In the genomic region with DNA sequence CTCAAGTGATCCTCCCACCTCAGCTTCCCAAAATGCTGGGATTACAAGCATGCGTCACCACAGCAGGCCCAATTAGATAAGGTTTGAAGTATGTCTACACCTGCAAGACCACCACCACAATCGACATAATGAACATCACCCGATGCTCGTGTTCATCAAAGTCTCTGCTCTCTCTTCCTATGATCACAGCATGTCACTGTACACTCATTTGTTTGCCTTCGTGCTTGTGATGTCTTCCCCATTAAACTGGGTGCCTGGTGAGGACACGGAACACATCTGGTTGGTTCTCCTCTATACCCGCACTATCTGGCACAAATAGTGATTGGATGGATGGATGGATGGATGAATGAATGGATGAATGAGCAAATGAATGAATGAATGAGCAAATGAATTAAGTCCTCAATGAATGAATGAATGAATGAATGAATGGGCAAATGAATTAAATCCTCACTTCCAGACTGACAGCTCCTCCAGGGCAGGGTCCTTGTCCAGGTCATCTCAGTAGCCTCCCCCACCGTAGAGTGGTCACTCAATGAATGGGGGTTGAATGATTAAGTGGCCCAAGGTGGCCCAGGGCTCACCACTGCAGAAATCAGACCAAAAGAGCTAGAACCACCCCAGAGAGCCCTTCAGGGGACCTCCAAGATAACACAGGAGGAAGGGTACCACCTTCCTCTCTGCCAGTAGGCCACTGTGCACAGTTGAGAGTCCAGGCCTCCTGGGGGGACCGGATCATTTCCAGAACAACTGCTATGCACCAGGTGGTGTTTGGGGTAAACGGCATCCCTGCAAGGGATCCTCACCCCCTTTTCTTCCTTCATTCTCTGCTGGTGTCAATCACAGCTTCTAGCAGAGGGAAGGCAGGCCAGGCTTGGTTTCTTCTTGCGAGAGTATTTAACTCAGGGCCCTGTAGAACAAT, we compare ENCODE assay signal across 8 cellular contexts. TPM values are rescaled to one million over a fixed set of nuclear protein-coding genes. Genes with fewer than 3 reads are reported as not detected.
DNase-seq lines count a peak whose midpoint lies in the region; ATAC-seq, FAIRE-seq and TF ChIP-seq lines count a peak whose summit lies in the region.

No MANE protein-coding gene starts in this region.

- H3K27ac ChIP-seq in OCI-LY7 (ENCODE audit: low read depth, low read length, poor library complexity, severe bottlenecking) (peak overlapping the region; percentile 36), GM12878 (ENCODE audit: control insufficient read depth, insufficient read depth) (peak overlapping the region; percentile 3; the same call in 1 of the 2 replicates), lung (ENCODE audit: low read depth in 1 of 2, low read length in 1 of 2) (peak overlapping the region; percentile 51 to 81), tibial nerve (peak overlapping the region in 2 of 4 donors; percentile 97 to 100)

- POLR2A ChIA-PET in OCI-LY7 (lab: Charles Lee) (interaction anchor here (1.6 kb wide), 1 partner anchor 13 kb away, joined by 9 read pairs; no protein-coding TSS in a partner anchor), GM12878 (lab: Charles Lee) (interaction anchor here (1.0 to 2.0 kb wide), 3 partner anchors 11 to 168 kb away, joined by 3 to 12 read pairs (median 4); no protein-coding TSS in a partner anchor)

- H2AFZ ChIP-seq in OCI-LY7 (ENCODE audit: low read length) = no peak overlapping the region
- no peak overlapping the region for H2AFZ ChIP-seq in GM12878 (ENCODE audit: control insufficient read depth, low read depth, low read length)

- RAD21 ChIA-PET in GM12878 (lab: Charles Lee; ENCODE audit: unreplicated experiment) = interaction anchor here (2.1 to 3.4 kb wide), 3 partner anchors 31 to 285 kb away, joined by 6 to 28 read pairs (median 14); no protein-coding TSS in a partner anchor

- peaks cover 26% of the 10 kb centered on the region for H4K20me1 ChIP-seq in OCI-LY7 (ENCODE audit: insufficient read depth, low read length)
- peaks cover 23% of the 10 kb centered on the region for H4K20me1 ChIP-seq in GM12878 (ENCODE audit: control insufficient read depth, insufficient read depth)

- in situ Hi-C loops in GM12878 (cut with MboI) = no loop called here

- intact Hi-C loops in OCI-LY7 (cut with micrococcal nuclease; ENCODE audit: unreplicated experiment) (no loop called here), GM12878 (cut with micrococcal nuclease; ENCODE audit: unreplicated experiment) (loop anchor here (1.0 kb wide), 2 partner anchors 31 to 33 kb away; no protein-coding TSS in a partner anchor)

- H3K79me2 ChIP-seq in OCI-LY7 (ENCODE audit: insufficient read depth, low read depth, low read length) (peaks cover 30% of the 10 kb centered on the region), GM12878 (ENCODE audit: control insufficient read depth, insufficient read depth, low read length) (peaks cover 41% of the 10 kb centered on the region)

- whole genome bisulfite sequencing in GM12878 (ENCODE audit: insufficient coverage, insufficient replicate concordance, low lambda C conversion rate, missing lambda C conversion rate) = 5% methylated on average over 11 of the region's 11 CpGs
- WGBS in lung, 2 donors = 61 to 69% methylated on average over 11 of the region's 11 CpGs
- WGBS in tibial nerve, 2 donors = 66 to 70% methylated on average over 11 of the region's 11 CpGs

- TF ChIP-seq EP300 in GM12878 (IDR thresholded peaks at IDR 0.05; ENCODE audit: borderline replicate concordance in 1 of 2, control insufficient read depth in 1 of 2, low read depth in 2 of 2, low read length in 2 of 2) (no peak), tibial nerve (IDR thresholded peaks at IDR 0.05) (peak in 1 of 2 donors; percentile 5)

- peaks cover 16% of the 10 kb centered on the region for H3K4me1 ChIP-seq in OCI-LY7 (ENCODE audit: insufficient read depth, low read length, poor library complexity, severe bottlenecking)
- H3K4me1 ChIP-seq in GM12878 (ENCODE audit: control insufficient read depth, insufficient read depth, low read length) = peaks cover 5% of the 10 kb centered on the region
- H3K4me1 ChIP-seq in lung (ENCODE audit: control insufficient read depth in 2 of 2, insufficient read depth in 2 of 2, low read length in 2 of 2) = peaks cover 0 to 5% of the 10 kb centered on the region in 2 donors
- H3K4me1 ChIP-seq in tibial nerve = peaks cover 4 to 32% (median 23%) of the 10 kb centered on the region in 4 donors

- H3K4me2 ChIP-seq in OCI-LY7 (ENCODE audit: low read length) (no peak overlapping the region), GM12878 (ENCODE audit: control insufficient read depth, insufficient read depth) (no peak overlapping the region; the same call in 1 of the 2 replicates)

- CTCF ChIA-PET in OCI-LY7 (lab: Charles Lee; ENCODE audit: unreplicated experiment) (no interaction called here), GM12878 (lab: Yijun Ruan, JAX) (interaction anchor here (0.9 to 3.7 kb wide), 5 partner anchors 15 to 140 kb away, joined by 3 to 34 read pairs (median 4); no protein-coding TSS in a partner anchor)

- TF ChIP-seq POLR2A in GM12878 (IDR thresholded peaks at IDR 0.05; ENCODE audit: low read depth, low read length) (no peak), tibial nerve (IDR thresholded peaks at IDR 0.05) (no peak)

- FAIRE-seq in GM12878 (lab: Jason Lieb, UNC) = no peak

- no TSS peak for BruUV-seq in OCI-LY7 (replicated peaks; lab: Mats Ljungman, UMichigan)
- BruUV-seq in GM12878 (replicated peaks; lab: Mats Ljungman, UMichigan) = no TSS peak

- peak; percentile 5 for ATAC-seq in GM12878
- ATAC-seq in lung (ENCODE audit: insufficient read depth, low FRiP score) = no peak
- ATAC-seq in GM21515 (IDR thresholded peaks at IDR 0.05; ENCODE audit: unreplicated experiment) = no peak
- no peak for ATAC-seq in GM21367 (IDR thresholded peaks at IDR 0.05; ENCODE audit: unreplicated experiment)

- H3K9me3 ChIP-seq in OCI-LY7 (ENCODE audit: low read length) = no peaks in the 10 kb centered on the region
- H3K9me3 ChIP-seq in GM12878 (replicated peaks; ENCODE audit: control insufficient read depth, insufficient read depth, low read length) = peaks cover 4% of the 10 kb centered on the region; the same call in 2 of the 3 replicates
- no peaks in the 10 kb centered on the region for H3K9me3 ChIP-seq in lung (ENCODE audit: control insufficient read depth in 2 of 2, insufficient read depth in 1 of 2, low read length in 1 of 2)
- no peaks in the 10 kb centered on the region for H3K9me3 ChIP-seq in tibial nerve

- DNase-seq in NCI-H510A treated with DMSO at 0.1 percent for 48 hours (lab: John Stamatoyannopoulos, UW) = peak; percentile 32
- DNase-seq in NCI-H510A (lab: John Stamatoyannopoulos, UW) = no peak
- peak; percentile 25 for DNase-seq in OCI-LY7 (ENCODE audit: low spot score)
- peak; percentile 63 for DNase-seq in GM12878 (ENCODE audit: low read depth, low spot score)
- no peak for DNase-seq in lung (ENCODE audit: low spot score)
- no peak for DNase-seq in tibial nerve (ENCODE audit: low spot score in 2 of 2)

- TF ChIP-seq RAD21 in GM12878 (IDR thresholded peaks at IDR 0.05; ENCODE audit: insufficient read depth, low read depth, low read length) = no peak

- no peaks in the 10 kb centered on the region for H3K27me3 ChIP-seq in GM12878 (replicated peaks in 1 of 2; ENCODE audit: control insufficient read depth in 2 of 2, insufficient read depth in 2 of 2, low read length in 1 of 2)
- no peaks in the 10 kb centered on the region for H3K27me3 ChIP-seq in lung (ENCODE audit: control insufficient read depth, insufficient read depth)
- H3K27me3 ChIP-seq in tibial nerve = no peaks in the 10 kb centered on the region

- H3K36me3 ChIP-seq in OCI-LY7 (ENCODE audit: insufficient read depth, low read length) = peaks cover 66% of the 10 kb centered on the region
- H3K36me3 ChIP-seq in GM12878 (ENCODE audit: control insufficient read depth in 2 of 2, insufficient read depth in 2 of 2, low read length in 1 of 2) = peaks cover 35% of the 10 kb centered on the region in 2 experiments
- peaks cover 17 to 32% of the 10 kb centered on the region in 2 donors for H3K36me3 ChIP-seq in lung (ENCODE audit: control insufficient read depth in 2 of 2, insufficient read depth in 2 of 2, low read length in 2 of 2)
- H3K36me3 ChIP-seq in tibial nerve = peaks cover 13 to 59% (median 30%) of the 10 kb centered on the region in 3 donors

- H3K9me2 ChIP-seq in OCI-LY7 (ENCODE audit: insufficient read depth, low read length) = no peaks in the 10 kb centered on the region

- H3K9ac ChIP-seq in GM12878 (ENCODE audit: control insufficient read depth, insufficient read depth, low read length) = peak overlapping the region; percentile 15; the same call in 1 of the 2 replicates

- no peak overlapping the region for H3K4me3 ChIP-seq in OCI-LY7 (ENCODE audit: low read depth, low read length, poor library complexity, severe bottlenecking)
- H3K4me3 ChIP-seq in GM12878 = 0 out of 2 replicates have a peak overlapping the region, but pooled peaks have one; percentile 1
- H3K4me3 ChIP-seq in lung = no peak overlapping the region
- H3K4me3 ChIP-seq in tibial nerve = no peak overlapping the region

- no peak for TF ChIP-seq CTCF in OCI-LY7 (conservative IDR thresholded peaks at IDR 0.05; ENCODE audit: low read length)
- no peak for TF ChIP-seq CTCF in GM12878 (IDR thresholded peaks at IDR 0.05 in 2 of 3, conservative IDR thresholded peaks at IDR 0.05 in 1 of 3; ENCODE audit: control insufficient read depth in 2 of 3, extremely low read depth in 1 of 3, insufficient read depth in 1 of 3, low read depth in 3 of 3, low read length in 3 of 3)
- TF ChIP-seq CTCF in lung (IDR thresholded peaks at IDR 0.05; ENCODE audit: control extremely low read depth, extremely low read depth) = no peak
- TF ChIP-seq CTCF in tibial nerve (IDR thresholded peaks at IDR 0.05) = no peak

- SMC1A ChIA-PET in GM12878 (lab: Charles Lee; ENCODE audit: uncharacterized antibody, unreplicated experiment) = interaction anchor here (0.9 to 4.0 kb wide), 5 partner anchors 8 to 70 kb away, joined by 3 to 30 read pairs (median 3); no protein-coding TSS in a partner anchor

RNA-seq across cellular contexts. Expression of a gene that starts 4.9 kb away (rescaled TPM):
- 1,491 and 1,906 TPM in 2 replicates for total RNA-seq in OCI-LY7 (2014; rRNA removed; shearing (Covaris generic))
- total RNA-seq in OCI-LY7 (2022) = 3,189 and 3,571 TPM in 2 replicates
- total RNA-seq in GM12878 (2013; cell fraction: nucleolus; rRNA removed) = 1,974 and 2,098 TPM in 2 replicates
- 5,201 and 6,104 TPM in 2 replicates for total RNA-seq in GM12878 (2014; rRNA removed)
- 5,689 and 6,359 TPM in 2 replicates for total RNA-seq in GM12878 (2014; rRNA removed; fragmentation: Illumina TruSeq; extraction: Trizol)
- 16,196 and 16,641 TPM in 2 replicates for total RNA-seq in GM12878 (2021)
- polyA plus RNA-seq in GM12878 (2011; ENCODE audit: low read depth) = 7,864 TPM
- 1,147 and 2,786 TPM in 2 replicates for polyA plus RNA-seq in GM12878 (2011; rRNA removed)
- 3,130 and 4,314 TPM in 2 replicates for polyA plus RNA-seq in GM12878 (2011; cell fraction: cytosol; rRNA removed)
- polyA plus RNA-seq in GM12878 (2011; cell fraction: nucleus; rRNA removed) = 6,255 and 8,387 TPM in 2 replicates
- 9,522 and 10,892 TPM in 2 replicates for polyA plus RNA-seq in GM12878 (2012)
- 10,962 and 12,114 TPM in 2 replicates for polyA plus RNA-seq in GM12878 (2014; fragmentation: Illumina TruSeq; extraction: Trizol)
- over 10,000 TPM; 10,715 to 12,414 TPM for polyA plus RNA-seq in GM12878 (2014; fragmentation: Nextera tagmentation; extraction: Ambion mirVana)
- 5,798 and 7,688 TPM in 2 replicates for polyA plus RNA-seq in GM12878 (2014; rRNA removed)
- polyA plus RNA-seq in GM12878 (2016; fragmentation: Nextera tagmentation; extraction: Ambion mirVana) = over 10,000 TPM; 31,192 to 31,914 TPM
- 3,368 and 4,052 TPM in 2 replicates for polyA minus RNA-seq in GM12878 (2011; rRNA and poly(A)+ RNA removed)
- polyA minus RNA-seq in GM12878 (2011; cell fraction: cytosol; rRNA and poly(A)+ RNA removed) = 3,847 and 4,043 TPM in 2 replicates
- polyA minus RNA-seq in GM12878 (2011; cell fraction: nucleus; rRNA and poly(A)+ RNA removed) = 1,573 and 2,410 TPM in 2 replicates
- 1,000 to 10,000 TPM; 2,572 to 6,510 TPM for total RNA-seq in lung
- over 10,000 TPM in 1 of 2 donors, 1,000 to 10,000 TPM in 1; 8,913 to 10,569 TPM for polyA plus RNA-seq in lung
- total RNA-seq in tibial nerve = 1,000 to 10,000 TPM; 2,341 to 3,557 (median 2,894) TPM

RNA-seq across cellular contexts. Expression of a gene that starts 11.9 kb away (rescaled TPM):
- total RNA-seq in OCI-LY7 (2014; rRNA removed; shearing (Covaris generic)) = 8.0 and 9.4 TPM in 2 replicates
- total RNA-seq in OCI-LY7 (2022) = 25.5 and 28.7 TPM in 2 replicates
- total RNA-seq in GM12878 (2013; cell fraction: nucleolus; rRNA removed) = 14.1 and 16.0 TPM in 2 replicates
- 4.7 and 6.7 TPM in 2 replicates for total RNA-seq in GM12878 (2014; rRNA removed)
- total RNA-seq in GM12878 (2014; rRNA removed; fragmentation: Illumina TruSeq; extraction: Trizol) = 2.0 and 2.8 TPM in 2 replicates
- total RNA-seq in GM12878 (2021) = 15.9 and 19.6 TPM in 2 replicates
- polyA plus RNA-seq in GM12878 (2011; ENCODE audit: low read depth) = 1.1 TPM
- polyA plus RNA-seq in GM12878 (2011; rRNA removed) = 0.61 and 2.0 TPM in 2 replicates
- polyA plus RNA-seq in GM12878 (2011; cell fraction: cytosol; rRNA removed) = 2.1 and 3.8 TPM in 2 replicates
- polyA plus RNA-seq in GM12878 (2011; cell fraction: nucleus; rRNA removed) = 5.4 and 10.5 TPM in 2 replicates
- polyA plus RNA-seq in GM12878 (2012) = 3.4 TPM in 2 replicates
- polyA plus RNA-seq in GM12878 (2014; fragmentation: Illumina TruSeq; extraction: Trizol) = 0.95 and 2.7 TPM in 2 replicates
- 1 to 10 TPM in 1 of 2 experiments, under 1 TPM in 1; 0.80 to 1.1 TPM for polyA plus RNA-seq in GM12878 (2014; fragmentation: Nextera tagmentation; extraction: Ambion mirVana)
- polyA plus RNA-seq in GM12878 (2014; rRNA removed) = 10.0 and 11.3 TPM in 2 replicates
- polyA plus RNA-seq in GM12878 (2016; fragmentation: Nextera tagmentation; extraction: Ambion mirVana) = 10 to 100 TPM; 13.6 to 14.8 TPM
- 4.2 and 6.3 TPM in 2 replicates for polyA minus RNA-seq in GM12878 (2011; rRNA and poly(A)+ RNA removed)
- polyA minus RNA-seq in GM12878 (2011; cell fraction: cytosol; rRNA and poly(A)+ RNA removed) = 4.8 and 5.6 TPM in 2 replicates
- polyA minus RNA-seq in GM12878 (2011; cell fraction: nucleus; rRNA and poly(A)+ RNA removed) = 3.7 and 7.7 TPM in 2 replicates
- 10 to 100 TPM in 1 of 2 donors, 1 to 10 TPM in 1; 3.3 to 13.4 TPM for total RNA-seq in lung
- 1 to 10 TPM; 2.3 to 3.5 TPM for polyA plus RNA-seq in lung
- total RNA-seq in tibial nerve = 10 to 100 TPM in 1 of 4 donors, 1 to 10 TPM in 3; 7.0 to 10.5 (median 8.2) TPM

Comparison
In these comparisons a context has a peak if more than half of its experiments do, and no peak if none do; other contexts are left out.
1. DNase-seq: peak in NCI-H510A treated with DMSO at 0.1 percent for 48 hours (single experiment), OCI-LY7 (single experiment) and GM12878 (single experiment); none in NCI-H510A (single experiment), lung (single experiment) and tibial nerve (0 of 2).